Comparison of ENCODE assay signal across 21 cellular contexts in the genomic region with DNA sequence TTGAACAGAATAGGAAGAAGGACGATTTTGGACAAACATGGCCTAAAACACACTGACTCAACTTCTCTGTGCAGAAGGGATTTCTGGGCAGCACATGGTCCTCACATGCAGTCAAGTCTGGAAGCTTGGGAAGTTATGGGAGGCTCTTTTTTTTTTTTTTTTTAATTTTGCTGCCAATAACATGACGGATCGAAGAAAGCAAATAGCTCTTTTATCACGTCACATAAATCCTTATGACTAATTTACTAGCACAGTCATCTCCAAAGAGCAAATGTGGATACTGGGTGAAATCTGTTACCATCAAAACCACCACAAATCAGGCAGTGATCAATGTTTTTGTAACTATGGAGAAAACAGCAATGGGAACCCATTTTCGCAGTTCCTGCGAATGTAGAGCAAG.
DNase-seq lines count a peak whose midpoint lies in the region; ATAC-seq and TF ChIP-seq lines count a peak whose summit lies in the region.
"Had no signal": no experiment of that assay in that cellular context is flagged by ENCODE, and none has a peak within 500 bp of the region (broad histone marks: within the 10 kb centered on the region; RNA-seq: fewer than 3 reads in every experiment).

No MANE protein-coding gene starts in this region.

- no peaks in the 10 kb centered on the region for H3K36me3 ChIP-seq in GM23248 (ENCODE audit: low read depth)
- H3K36me3 ChIP-seq: MG63 had no signal

- no peak overlapping the region for H3K9ac ChIP-seq in GM23248

- ATAC-seq in activated naive CD8-positive, alpha-beta T cell treated with anti-CD3 and anti-CD28 coated beads, Interleukin-2, amount 50 U/mL, for 24 hours: no peak
- ATAC-seq: CD8-positive, alpha-beta T cell; Panc1 had no signal

- H3K27me3 ChIP-seq in GM23248 (replicated peaks; ENCODE audit: insufficient read depth) (no peaks in the 10 kb centered on the region), dorsolateral prefrontal cortex (peaks cover 0 to 24% (median 0%) of the 10 kb centered on the region in 45 donors)
- H3K27me3 ChIP-seq: MG63 had no signal

- H3K4me3 ChIP-seq in GM23248: no peak overlapping the region
- no peak overlapping the region for H3K4me3 ChIP-seq in dorsolateral prefrontal cortex
- H3K4me3 ChIP-seq: MG63 had no signal

- H3F3A ChIP-seq in GM23248 (ENCODE audit: insufficient read depth): no peaks in the 10 kb centered on the region

- no peaks in the 10 kb centered on the region for H3K79me2 ChIP-seq in GM23248 (ENCODE audit: insufficient read depth)

- no peaks in the 10 kb centered on the region for H3K9me3 ChIP-seq in GM23248 (ENCODE audit: low read depth)
- H3K9me3 ChIP-seq: Caco-2, MG63 had no signal

- no peaks in the 10 kb centered on the region for H3K27me3 Mint-ChIP-seq in activated naive CD8-positive, alpha-beta T cell treated with anti-CD3 and anti-CD28 coated beads, Interleukin-2, amount 50 U/mL, for 24 hours
- H3K27me3 Mint-ChIP-seq in activated T-helper 2 cell treated with anti-CD3 and anti-CD28 coated beads, Interferon-gamma antibody, Interleukin-2, Interleukin-4, amounts not matched to agents 10 μg/mL and 5 μg/mL and 100 μg/mL, durations not matched to agents 14 hours and 24 hours and 36 hours (ENCODE audit: low read depth): peaks cover 2% of the 10 kb centered on the region

- H3K9me2 ChIP-seq in GM23248 (ENCODE audit: insufficient read depth): no peaks in the 10 kb centered on the region

- peak; percentile 46 for DNase-seq in AG20443 (ENCODE audit: low spot score)
- peak; percentile 59 for DNase-seq in GM23248
- peak; percentile 0 for DNase-seq in T1000 (lab: John Stamatoyannopoulos, UW)
- DNase-seq in fibroblast of peridontal ligament (ENCODE audit: extremely low read depth): peak; percentile 8
- no peak for DNase-seq in activated naive CD8-positive, alpha-beta T cell treated with anti-CD3 and anti-CD28 coated beads, Interleukin-2, amount 50 U/mL, for 24 hours
- DNase-seq in DMS 273 treated with DMSO at 0.1 percent for 48 hours (lab: John Stamatoyannopoulos, UW): no peak
- DNase-seq in dorsolateral prefrontal cortex: no peak
- DNase-seq in activated T-helper 2 cell treated with anti-CD3 and anti-CD28 coated beads, Interferon-gamma antibody, Interleukin-2, Interleukin-4, amounts not matched to agents 10 μg/mL and 5 μg/mL and 100 μg/mL, durations not matched to agents 14 hours and 24 hours and 36 hours (ENCODE audit: low spot score): no peak
- DNase-seq: Caco-2; CD8-positive, alpha-beta T cell; DMS79; KBM-7; MG63; NCI-H2029 treated with DMSO at 0.1 percent for 48 hours; NCI-H446 treated with DMSO at 0.1 percent for 48 hours; NCI-H526; SHP77 treated with DMSO at 0.1 percent for 48 hours; T-helper 1 cell had no signal

- no peaks in the 10 kb centered on the region for H3K36me3 Mint-ChIP-seq in activated naive CD8-positive, alpha-beta T cell treated with anti-CD3 and anti-CD28 coated beads, Interleukin-2, amount 50 U/mL, for 24 hours (ENCODE audit: low read depth)
- H3K36me3 Mint-ChIP-seq in activated T-helper 2 cell treated with anti-CD3 and anti-CD28 coated beads, Interferon-gamma antibody, Interleukin-2, Interleukin-4, amounts not matched to agents 10 μg/mL and 5 μg/mL and 100 μg/mL, durations not matched to agents 14 hours and 24 hours and 36 hours (ENCODE audit: low read depth): peaks cover 2% of the 10 kb centered on the region
- H3K36me3 Mint-ChIP-seq: CD8-positive, alpha-beta T cell had no signal

- no peak overlapping the region for H3K27ac Mint-ChIP-seq in activated naive CD8-positive, alpha-beta T cell treated with anti-CD3 and anti-CD28 coated beads, Interleukin-2, amount 50 U/mL, for 24 hours
- no peak overlapping the region for H3K27ac Mint-ChIP-seq in activated T-helper 2 cell treated with anti-CD3 and anti-CD28 coated beads, Interferon-gamma antibody, Interleukin-2, Interleukin-4, amounts not matched to agents 10 μg/mL and 5 μg/mL and 100 μg/mL, durations not matched to agents 14 hours and 24 hours and 36 hours
- H3K27ac Mint-ChIP-seq: B cell; CD8-positive, alpha-beta T cell had no signal

- no peak overlapping the region for H3K27ac ChIP-seq in GM23248
- H3K27ac ChIP-seq in dorsolateral prefrontal cortex: no peak overlapping the region
- H3K27ac ChIP-seq: C4-2B had no signal

- 25 to 36% methylated on average over 3 to 6 of the region's 6 CpGs for WGBS in GM23248 (ENCODE audit: low coverage in 1 of 2, low lambda C conversion rate in 2 of 2, missing lambda C conversion rate in 2 of 2), 2 experiments

- intact Hi-C loops in dorsolateral prefrontal cortex (cut with DNase I): no loop called here
- intact Hi-C loops in activated T-helper 2 cell treated with anti-CD3 and anti-CD28 coated beads, Interferon-gamma antibody, Interleukin-2, Interleukin-4, amounts not matched to agents 10 μg/mL and 5 μg/mL and 100 μg/mL, durations not matched to agents 14 hours and 24 hours and 36 hours (cut with micrococcal nuclease): loop anchor here (1.0 kb wide), 1 partner anchor 229 kb away; no protein-coding TSS in a partner anchor

- no peak for TF ChIP-seq CTCF in dorsolateral prefrontal cortex (IDR thresholded peaks at IDR 0.05 in 54 of 56, conservative IDR thresholded peaks at IDR 0.05 in 2 of 56; ENCODE audit: low read depth in 1 of 56, partially characterized antibody in 56 of 56)

- no peaks in the 10 kb centered on the region for H3K9me3 Mint-ChIP-seq in activated naive CD8-positive, alpha-beta T cell treated with anti-CD3 and anti-CD28 coated beads, Interleukin-2, amount 50 U/mL, for 24 hours
- H3K9me3 Mint-ChIP-seq in activated T-helper 2 cell treated with anti-CD3 and anti-CD28 coated beads, Interferon-gamma antibody, Interleukin-2, Interleukin-4, amounts not matched to agents 10 μg/mL and 5 μg/mL and 100 μg/mL, durations not matched to agents 14 hours and 24 hours and 36 hours: peaks cover 4% of the 10 kb centered on the region

- H3K4me3 Mint-ChIP-seq in activated naive CD8-positive, alpha-beta T cell treated with anti-CD3 and anti-CD28 coated beads, Interleukin-2, amount 50 U/mL, for 24 hours: no peak overlapping the region
- no peak overlapping the region for H3K4me3 Mint-ChIP-seq in activated T-helper 2 cell treated with anti-CD3 and anti-CD28 coated beads, Interferon-gamma antibody, Interleukin-2, Interleukin-4, amounts not matched to agents 10 μg/mL and 5 μg/mL and 100 μg/mL, durations not matched to agents 14 hours and 24 hours and 36 hours (ENCODE audit: low read depth)
- H3K4me3 Mint-ChIP-seq: B cell; CD8-positive, alpha-beta T cell had no signal

- no peak overlapping the region for H3K4me2 ChIP-seq in GM23248 (ENCODE audit: unreplicated experiment)

- H4K20me1 ChIP-seq in GM23248 (ENCODE audit: insufficient read depth): no peaks in the 10 kb centered on the region

- H3K4me1 ChIP-seq in GM23248 (ENCODE audit: insufficient read depth): peaks cover 15% of the 10 kb centered on the region
- H3K4me1 ChIP-seq: Caco-2 had no signal

- in situ Hi-C loops in GM23248 (cut with MboI): no loop called here

- H3K4me1 Mint-ChIP-seq in activated naive CD8-positive, alpha-beta T cell treated with anti-CD3 and anti-CD28 coated beads, Interleukin-2, amount 50 U/mL, for 24 hours: peaks cover 15% of the 10 kb centered on the region
- peaks cover 11% of the 10 kb centered on the region for H3K4me1 Mint-ChIP-seq in activated T-helper 2 cell treated with anti-CD3 and anti-CD28 coated beads, Interferon-gamma antibody, Interleukin-2, Interleukin-4, amounts not matched to agents 10 μg/mL and 5 μg/mL and 100 μg/mL, durations not matched to agents 14 hours and 24 hours and 36 hours (ENCODE audit: low read depth)
- H3K4me1 Mint-ChIP-seq: B cell had no signal

- H2AFZ ChIP-seq in GM23248: no peak overlapping the region

Comparison
In these comparisons a context has a peak if more than half of its experiments do, and no peak if none do; other contexts are left out.
1. DNase-seq: peak in AG20443 (single experiment), GM23248 (single experiment), T1000 (single experiment) and fibroblast of peridontal ligament (single experiment); none in activated naive CD8-positive, alpha-beta T cell treated with anti-CD3 and anti-CD28 coated beads, Interleukin-2, amount 50 U/mL, for 24 hours (single experiment), DMS 273 treated with DMSO at 0.1 percent for 48 hours (single experiment), dorsolateral prefrontal cortex (0 of 10) and activated T-helper 2 cell treated with anti-CD3 and anti-CD28 coated beads, Interferon-gamma antibody, Interleukin-2, Interleukin-4, amounts not matched to agents 10 μg/mL and 5 μg/mL and 100 μg/mL, durations not matched to agents 14 hours and 24 hours and 36 hours (single experiment).